ENCODE assay signal across 3 cellular contexts in genomic region chr4:11354531-11354930, GRCh38.
"Had no signal": no experiment of that assay in that cellular context is flagged by ENCODE, and none has a peak within 500 bp of the region (broad histone marks: within the 10 kb centered on the region; RNA-seq: fewer than 3 reads in every experiment).

No MANE protein-coding gene starts in this region.

- ATAC-seq: GM12878 had no signal

- DNase-seq: GDM1, GF-D8 had no signal

- H3K4me3 ChIP-seq: GM12878 had no signal
